Comparison of ENCODE assay signal across 8 cellular contexts in genomic region chr2:156436477-156437085, GRCh38. TPM values are rescaled to one million over a fixed set of nuclear protein-coding genes. Genes with fewer than 3 reads are reported as not detected.
A peak's percentile ranks its signal among the peaks of the same experiment; 100 is the strongest.
DNase-seq lines count a peak whose midpoint lies in the region; ATAC-seq lines count a peak whose summit lies in the region.

No MANE protein-coding gene starts in this region.

- H3K9me3 ChIP-seq in skeletal muscle tissue (ENCODE audit: control insufficient read depth in 3 of 3, low read length in 3 of 3) = no peaks in the 10 kb centered on the region

- peak; percentile 60 for ATAC-seq in HG02870 (IDR thresholded peaks at IDR 0.05; ENCODE audit: unreplicated experiment)

- no peaks in the 10 kb centered on the region for H3K36me3 ChIP-seq in skeletal muscle tissue (ENCODE audit: control insufficient read depth in 3 of 3, insufficient read depth in 3 of 3, low read length in 3 of 3)

- H3K27me3 ChIP-seq in skeletal muscle tissue (ENCODE audit: control insufficient read depth in 3 of 3, insufficient read depth in 3 of 3, low read length in 3 of 3) = no peaks in the 10 kb centered on the region

- H3K27ac ChIP-seq in angular gyrus (ENCODE audit: low read depth, low read length) = peak overlapping the region; percentile 95
- peak overlapping the region; percentile 96 for H3K27ac ChIP-seq in skeletal muscle tissue (ENCODE audit: low read depth, low read length)

- H3K4me3 ChIP-seq in iPS-11a (ENCODE audit: low read depth, low read length) (peak overlapping the region; percentile 72), skeletal muscle tissue (ENCODE audit: low read length in 3 of 3) (peak overlapping the region; percentile 85 to 91 (median 90))

- peak overlapping the region; percentile 92 to 94 (median 94) for H3K9ac ChIP-seq in skeletal muscle tissue (ENCODE audit: low read depth in 1 of 3, low read length in 3 of 3)

- peaks cover 25 to 31% (median 26%) of the 10 kb centered on the region in 3 donors for H3K4me1 ChIP-seq in skeletal muscle tissue (ENCODE audit: control insufficient read depth in 3 of 3, insufficient read depth in 3 of 3, low read length in 3 of 3)

- DNase-seq in stimulated activated CD4-positive, alpha-beta T cell treated with anti-CD3 and anti-CD28 coated beads, Interleukin-15, amount 100 ng/mL, for 24 hours = peak; percentile 39
- DNase-seq in stimulated activated CD4-positive, alpha-beta T cell treated with anti-CD3 and anti-CD28 coated beads, Interleukin-1b, Interleukin-23, amount 100 ng/mL, for 48 hours = no peak
- peak; percentile 27 for DNase-seq in NCI-H69 (lab: John Stamatoyannopoulos, UW)
- no peak for DNase-seq in NCI-H1930 (lab: John Stamatoyannopoulos, UW)

RNA-seq across cellular contexts. Expression of gene GPD2, which starts 0.4 kb away (rescaled TPM):
- 17.2 TPM for total RNA-seq in skeletal muscle tissue

Comparison
In these comparisons a context has a peak if more than half of its experiments do, and no peak if none do; other contexts are left out.
1. DNase-seq: peak in stimulated activated CD4-positive, alpha-beta T cell treated with anti-CD3 and anti-CD28 coated beads, Interleukin-15, amount 100 ng/mL, for 24 hours (single experiment) and NCI-H69 (single experiment); none in stimulated activated CD4-positive, alpha-beta T cell treated with anti-CD3 and anti-CD28 coated beads, Interleukin-1b, Interleukin-23, amount 100 ng/mL, for 48 hours (single experiment) and NCI-H1930 (0 of 2).